ENCODE assay signal across 18 cellular contexts in genomic region chr2:118145207-118145606, GRCh38. TPM values are rescaled to one million over a fixed set of nuclear protein-coding genes. Genes with fewer than 3 reads are reported as not detected.
DNase-seq lines count a peak whose midpoint lies in the region; ATAC-seq and TF ChIP-seq lines count a peak whose summit lies in the region.
"Had no signal": no experiment of that assay in that cellular context is flagged by ENCODE, and none has a peak within 500 bp of the region (broad histone marks: within the 10 kb centered on the region; RNA-seq: fewer than 3 reads in every experiment).

No MANE protein-coding gene starts in this region.

- ATAC-seq in PC-3 (peak; percentile 62), right lobe of liver (no peak)
- ATAC-seq: A549, GM23338 had no signal

- POLR2A ChIA-PET in PC-3 (lab: Charles Lee; ENCODE audit: unreplicated experiment): no interaction called here

- H3K9me3 ChIP-seq in PC-3 (ENCODE audit: low read length) (no peaks in the 10 kb centered on the region), right lobe of liver (no peaks in the 10 kb centered on the region)

- TF ChIP-seq POLR2A in right lobe of liver (IDR thresholded peaks at IDR 0.05): no peak

- CTCF ChIA-PET in PC-3 (lab: Charles Lee): no interaction called here

- H3K36me3 ChIP-seq in PC-3 (ENCODE audit: low read depth, low read length) (no peaks in the 10 kb centered on the region; the same call in 1 of the 2 replicates), right lobe of liver (no peaks in the 10 kb centered on the region)

- H3K79me2 ChIP-seq in PC-3 (ENCODE audit: low read length): peaks cover 17% of the 10 kb centered on the region

- H4K20me1 ChIP-seq in PC-3 (ENCODE audit: low read length): no peaks in the 10 kb centered on the region

- no peaks in the 10 kb centered on the region for H3F3A ChIP-seq in PC-3 (ENCODE audit: low read length, unreplicated experiment)

- no peaks in the 10 kb centered on the region for H3K9me2 ChIP-seq in PC-3 (replicated peaks; ENCODE audit: low read length)

- H3K27me3 ChIP-seq in PC-3 (ENCODE audit: low read length) (no peaks in the 10 kb centered on the region), right lobe of liver (no peaks in the 10 kb centered on the region)

- H3K27ac ChIP-seq in PC-3 (ENCODE audit: low read length) (peak overlapping the region; percentile 15; the same call in 1 of the 2 replicates), epithelial cell of prostate (peak overlapping the region; percentile 17), right lobe of liver (peak overlapping the region in 2 of 3 donors; percentile 68 to 91)
- H3K27ac ChIP-seq: 22Rv1, A549, C4-2B had no signal

- H2AFZ ChIP-seq in PC-3 (ENCODE audit: low read length): no peak overlapping the region
- H2AFZ ChIP-seq: GM23338 had no signal

- H3K4me2 ChIP-seq in PC-3 (ENCODE audit: low read length): no peak overlapping the region
- H3K4me2 ChIP-seq: A549, GM23338 had no signal

- TF ChIP-seq CTCF in PC-3 (conservative IDR thresholded peaks at IDR 0.05; ENCODE audit: low read depth, low read length) (no peak), right lobe of liver (IDR thresholded peaks at IDR 0.05) (no peak)

- H3K4me1 ChIP-seq in PC-3 (ENCODE audit: insufficient read depth, low read length) (peaks cover 23% of the 10 kb centered on the region), right lobe of liver (peaks cover 0 to 24% (median 4%) of the 10 kb centered on the region in 4 donors)
- H3K4me1 ChIP-seq: A549 had no signal

- intact Hi-C loops in PC-3 (cut with micrococcal nuclease) (no loop called here), right lobe of liver (cut with DNase I) (no loop called here)

- peak; percentile 35 for DNase-seq in DMS53 (lab: John Stamatoyannopoulos, UW)
- DNase-seq in DMS53 treated with DMSO at 0.1 percent for 48 hours (lab: John Stamatoyannopoulos, UW; ENCODE audit: unreplicated experiment): no peak
- DNase-seq in PC-3: peak; percentile 60
- DNase-seq in epithelial cell of prostate (ENCODE audit: low read depth, low spot score): no peak
- DNase-seq in right lobe of liver: no peak
- DNase-seq in NCI-H187 (lab: John Stamatoyannopoulos, UW): no peak
- no peak for DNase-seq in SK-N-DZ (ENCODE audit: low spot score)
- DNase-seq: AML-193; Caco-2; CD4-positive, alpha-beta T cell; DMS79 treated with DMSO at 0.1 percent for 48 hours; GF-D8; HCEC 1CT; IMR-90 had no signal

- H3K4me3 ChIP-seq in PC-3 (ENCODE audit: low read length): no peak overlapping the region
- no peak overlapping the region for H3K4me3 ChIP-seq in right lobe of liver
- H3K4me3 ChIP-seq: A549, GM23338 had no signal

- H3K9ac ChIP-seq in PC-3 (ENCODE audit: low read length): no peak overlapping the region

- no TSS peak for BruUV-seq in PC-3 (replicated peaks; lab: Mats Ljungman, UMichigan)

- 71% methylated on average over 1 of the region's 1 CpG for WGBS in right lobe of liver (ENCODE audit: insufficient coverage, low coverage, low lambda C conversion rate, missing lambda C conversion rate)

RNA-seq across cellular contexts. Expression of gene INSIG2, which starts 56.9 kb away (rescaled TPM):
- 7.4 and 8.5 TPM in 2 replicates for total RNA-seq in PC-3 (2014; rRNA removed)
- 10 to 100 TPM; 13.0 to 53.9 (median 18.9) TPM for total RNA-seq in right lobe of liver
- 10.8 and 11.4 TPM in 2 replicates for polyA plus RNA-seq in SK-N-DZ (2014; cell fraction: cytosol; rRNA removed)
- polyA plus RNA-seq in SK-N-DZ (2014; cell fraction: nucleus; rRNA removed): 12.1 and 15.7 TPM in 2 replicates

Comparison
In these comparisons a context has a peak if more than half of its experiments do, and no peak if none do; other contexts are left out.
1. DNase-seq: peak in DMS53 (single experiment) and PC-3 (single experiment); none in DMS53 treated with DMSO at 0.1 percent for 48 hours (single experiment), epithelial cell of prostate (single experiment), right lobe of liver (0 of 3), NCI-H187 (0 of 2) and SK-N-DZ (single experiment).
2. H3K27ac ChIP-seq: peak in every context shown above with its lines; median percentile 80 in right lobe of liver; 17 in epithelial cell of prostate; 15 in PC-3.